In genomic region chr11:117907276-117908110, GRCh38 we compare ENCODE assay signal across 8 cellular contexts. TPM values are rescaled to one million over a fixed set of nuclear protein-coding genes. Genes with fewer than 3 reads are reported as not detected.
DNase-seq lines count a peak whose midpoint lies in the region; ATAC-seq, FAIRE-seq and TF ChIP-seq lines count a peak whose summit lies in the region.

No MANE protein-coding gene starts in this region.

- H4K20me1 ChIP-seq in K562 (replicated peaks; ENCODE audit: control insufficient read depth, insufficient read depth, low read length) = no peaks in the 10 kb centered on the region; the same call in 1 of the 2 replicates

- intact Hi-C loops in K562 (cut with micrococcal nuclease) = loop anchor here (5.0 kb wide), 2 partner anchors 90 to 145 kb away; no protein-coding TSS in a partner anchor

- no peak for TF ChIP-seq RAD21 in K562 (CRISPR knock-in tag; conservative IDR thresholded peaks at IDR 0.05 in 1 of 2, IDR thresholded peaks at IDR 0.05 in 1 of 2)

- TSS peak; percentile 90 for BruUV-seq in K562 (replicated peaks; lab: Mats Ljungman, UMichigan)

- peak; percentile 66 for ATAC-seq in GM18873 (IDR thresholded peaks at IDR 0.05; ENCODE audit: low FRiP score, unreplicated experiment)
- peak; percentile 94 for ATAC-seq in K562
- ATAC-seq in HG03095 (IDR thresholded peaks at IDR 0.05; ENCODE audit: unreplicated experiment) = no peak
- ATAC-seq in GM21381 (IDR thresholded peaks at IDR 0.05; ENCODE audit: unreplicated experiment) = no peak

- POLR2A ChIA-PET in K562 (lab: Yijun Ruan, JAX) = interaction anchor here (0.6 to 1.6 kb wide), 12 partner anchors 10 to 1152 kb away, joined by 3 to 10 read pairs (median 4); no protein-coding TSS in a partner anchor

- H3K9me3 ChIP-seq in K562 (replicated peaks; ENCODE audit: control insufficient read depth, insufficient read depth, low read depth, low read length) = no peaks in the 10 kb centered on the region

- peak overlapping the region; percentile 44 for H3K4me3 ChIP-seq in K562
- H3K4me3 ChIP-seq in skeletal muscle cell (ENCODE audit: low read depth, low read length) = peak overlapping the region; percentile 22

- TF ChIP-seq CTCF in K562 (IDR thresholded peaks at IDR 0.05 in 2 of 3, conservative IDR thresholded peaks at IDR 0.05 in 1 of 3; ENCODE audit: insufficient read depth in 2 of 3, low read depth in 1 of 3, low read length in 3 of 3) = 0 out of 6 replicates have a peak, but pooled peaks of 1 of the 3 experiments have one; percentile 1

- H3K36me3 ChIP-seq in K562 (ENCODE audit: control insufficient read depth, insufficient read depth, low read length) = no peaks in the 10 kb centered on the region

- TF ChIP-seq POLR2A in K562 (conservative IDR thresholded peaks at IDR 0.05) = peak; percentile 92

- peak; percentile 60; the same call in 1 of the 2 replicates for TF ChIP-seq EP300 in K562 (IDR thresholded peaks at IDR 0.05; ENCODE audit: low read length)

- peak overlapping the region; percentile 84 for H3K27ac ChIP-seq in K562 (ENCODE audit: extremely low read depth, low read depth, low read length)

- CTCF ChIA-PET in K562 (lab: Yijun Ruan, JAX; ENCODE audit: low intra/inter-chr PET ratio) = interaction anchor here (0.7 to 0.8 kb wide), 2 partner anchors 43 to 62 kb away, joined by 3 read pairs; no protein-coding TSS in a partner anchor

- in situ Hi-C loops in K562 (cut with MboI) = no loop called here

- peaks cover 0 to under 1% of the 10 kb centered on the region in 2 experiments; a peak in 2 of 5 replicates for H3K27me3 ChIP-seq in K562 (ENCODE audit: control insufficient read depth in 2 of 2, insufficient read depth in 2 of 2, low read length in 2 of 2)

- H3K9me1 ChIP-seq in K562 (ENCODE audit: control insufficient read depth, insufficient read depth, low read length) = no peaks in the 10 kb centered on the region

- H2AFZ ChIP-seq in K562 (ENCODE audit: low read depth, low read length) = peak overlapping the region; percentile 78

- peak; percentile 99 for FAIRE-seq in K562 (lab: Jason Lieb, UNC)

- H3K4me1 ChIP-seq in K562 (replicated peaks in 1 of 2; ENCODE audit: control insufficient read depth in 2 of 2, insufficient read depth in 2 of 2, low read length in 2 of 2) = peaks cover 35 to 36% of the 10 kb centered on the region in 2 experiments; a peak in 4 of 5 replicates

- H3K4me2 ChIP-seq in K562 (ENCODE audit: insufficient read depth, low read length) = peak overlapping the region; percentile 91

- peak; percentile 98 for DNase-seq in NCI-H146 (lab: John Stamatoyannopoulos, UW)
- peak; percentile 37 for DNase-seq in T-helper 9 cell
- peak; percentile 95 to 98 (median 97) for DNase-seq in K562 (ENCODE audit: extremely low read depth in 1 of 4, low spot score in 3 of 4)
- DNase-seq in iPS DF 19.7 (ENCODE audit: low read depth, low spot score) = peak; percentile 68
- DNase-seq in skeletal muscle cell (ENCODE audit: low read depth) = peak; percentile 86

- 3% methylated on average over 24 of the region's 24 CpGs for WGBS in K562 (ENCODE audit: insufficient coverage, low coverage, missing lambda C conversion rate)

- H3K79me2 ChIP-seq in K562 (ENCODE audit: control insufficient read depth, insufficient read depth, low read length) = peaks cover 8% of the 10 kb centered on the region; the same call in 2 of the 3 replicates

- peak overlapping the region; percentile 81 to 87; a peak in 3 of 4 replicates for H3K9ac ChIP-seq in K562 (ENCODE audit: insufficient read depth in 1 of 2, low read depth in 2 of 2, low read length in 2 of 2)

TF ChIP-seq in K562, 482 proteins besides CTCF, POLR2A, EP300 and RAD21 (continues in another document):
- TF ChIP-seq ZNF316 (IDR thresholded peaks at IDR 0.05) (no peak), NBN (IDR thresholded peaks at IDR 0.05; ENCODE audit: low read depth) (0 out of 2 replicates have a peak, but pooled peaks have one; percentile 27), ARID1B (IDR thresholded peaks at IDR 0.05) (peak; percentile 58), KLF6 (CRISPR knock-in tag; IDR thresholded peaks at IDR 0.05; ENCODE audit: borderline replicate concordance) (no peak), ZBTB5 (IDR thresholded peaks at IDR 0.05) (no peak), GTF2F1 (IDR thresholded peaks at IDR 0.05; ENCODE audit: low read depth, low read length) (no peak), L3MBTL2 (IDR thresholded peaks at IDR 0.05) (peak; percentile 83), CTCFL (IDR thresholded peaks at IDR 0.05; ENCODE audit: borderline replicate concordance, insufficient read depth, low read depth, low read length, poor library complexity, severe bottlenecking) (no peak), BRD9 (IDR thresholded peaks at IDR 0.05; ENCODE audit: low read depth, partially characterized antibody) (no peak), RCOR1 (IDR thresholded peaks at IDR 0.05; ENCODE audit: borderline replicate concordance in 1 of 2, low read depth in 2 of 2, low read length in 2 of 2) (peak in 1 of 2 experiments; percentile 36; a peak in 1 of 4 replicates), EP400 (IDR thresholded peaks at IDR 0.05) (peak; percentile 73), MECOM (CRISPR knock-in tag; IDR thresholded peaks at IDR 0.05) (no peak)

RNA-seq across cellular contexts. Expression of gene TMPRSS13, which starts 21.7 kb away (rescaled TPM):
- 1.1 TPM in 2 replicates for total RNA-seq in K562 (2011; cell fraction: chromatin; rRNA removed; ENCODE audit: low replicate concordance)
- total RNA-seq in K562 (2011; cell fraction: nucleolus; rRNA removed) = 0.33 and 0.66 TPM in 2 replicates
- total RNA-seq in K562 (2011; cell fraction: nucleoplasm; rRNA removed) = 0.46 and 0.59 TPM in 2 replicates
- total RNA-seq in K562 (2014; rRNA removed) (0.08 and 0.27 TPM in 2 replicates), K562 (2014; rRNA removed; fragmentation: Illumina TruSeq; extraction: Trizol) (0.15 TPM in 1 of 2 replicates, not detected in the other), K562 (2015; rRNA removed; fragmentation: Illumina TruSeq; extraction: Trizol) (0.14 and 0.19 TPM in 2 replicates), K562 (2021) (0.29 and 0.34 TPM in 2 replicates)
- polyA plus RNA-seq in K562 (2011; rRNA removed) (0.25 and 0.37 TPM in 2 replicates), K562 (2014; fragmentation: Illumina TruSeq; extraction: Trizol) (0.13 and 0.24 TPM in 2 replicates), K562 (2014; fragmentation: Nextera tagmentation; extraction: Ambion mirVana) (under 1 TPM; 0.11 to 0.13 TPM), K562 (2014; rRNA removed) (0.23 and 0.25 TPM in 2 replicates)
- 0.24 and 0.46 TPM in 2 replicates for polyA plus RNA-seq in K562 (2011; cell fraction: cytosol; rRNA removed)
- polyA plus RNA-seq in K562 (2011; cell fraction: nucleus; rRNA removed) = 1.2 and 1.7 TPM in 2 replicates
- 0.29 and 0.48 TPM in 2 replicates for polyA plus RNA-seq in K562 (2012)
- polyA minus RNA-seq in K562 (2011; rRNA and poly(A)+ RNA removed) = 0.21 TPM in 2 replicates
- polyA minus RNA-seq in K562 (2011; cell fraction: cytosol; rRNA and poly(A)+ RNA removed) = 0.48 TPM in 1 of 2 replicates, not detected in the other
- 0.40 and 0.44 TPM in 2 replicates for polyA minus RNA-seq in K562 (2011; cell fraction: nucleus; rRNA and poly(A)+ RNA removed)

RNA-seq across cellular contexts. Expression of gene FXYD6, which starts 31.0 kb away (rescaled TPM):
- total RNA-seq in K562 (2011; cell fraction: chromatin; rRNA removed; ENCODE audit: low replicate concordance) = not detected in 2 replicates
- not detected in 2 replicates for total RNA-seq in K562 (2011; cell fraction: nucleolus; rRNA removed)
- not detected in 2 replicates for total RNA-seq in K562 (2011; cell fraction: nucleoplasm; rRNA removed)
- not detected in 2 replicates for total RNA-seq in K562 (2014; rRNA removed)
- not detected in 2 replicates for total RNA-seq in K562 (2014; rRNA removed; fragmentation: Illumina TruSeq; extraction: Trizol)
- total RNA-seq in K562 (2015; rRNA removed; fragmentation: Illumina TruSeq; extraction: Trizol) = not detected in 2 replicates
- total RNA-seq in K562 (2021) = 0.27 and 0.35 TPM in 2 replicates
- not detected in 2 replicates for polyA plus RNA-seq in K562 (2011; rRNA removed)
- polyA plus RNA-seq in K562 (2011; cell fraction: cytosol; rRNA removed) = 0.06 TPM in 1 of 2 replicates, not detected in the other
- polyA plus RNA-seq in K562 (2011; cell fraction: nucleus; rRNA removed) = 0.11 TPM in 1 of 2 replicates, not detected in the other
- 0.07 and 0.14 TPM in 2 replicates for polyA plus RNA-seq in K562 (2012)
- polyA plus RNA-seq in K562 (2014; fragmentation: Illumina TruSeq; extraction: Trizol) = not detected in 2 replicates
- not detected for polyA plus RNA-seq in K562 (2014; fragmentation: Nextera tagmentation; extraction: Ambion mirVana)
- 0.07 TPM in 1 of 2 replicates, not detected in the other for polyA plus RNA-seq in K562 (2014; rRNA removed)
- polyA minus RNA-seq in K562 (2011; rRNA and poly(A)+ RNA removed) = 0.18 TPM in 1 of 2 replicates, not detected in the other
- polyA minus RNA-seq in K562 (2011; cell fraction: cytosol; rRNA and poly(A)+ RNA removed) = not detected in 2 replicates
- polyA minus RNA-seq in K562 (2011; cell fraction: nucleus; rRNA and poly(A)+ RNA removed) = not detected in 2 replicates

Comparison
In these comparisons a context has a peak if more than half of its experiments do, and no peak if none do; other contexts are left out.
1. ATAC-seq: peak in GM18873 (single experiment) and K562 (single experiment); none in HG03095 (single experiment) and GM21381 (single experiment).
2. DNase-seq: peak in every context shown above with its lines; median percentile 98 in NCI-H146; 97 in K562; 86 in skeletal muscle cell; 68 in iPS DF 19.7; 37 in T-helper 9 cell.